35 cellular contexts compared by ENCODE assay signal in genomic region chrX:16930392-16930791, GRCh38. TPM values are rescaled to one million over a fixed set of nuclear protein-coding genes. Genes with fewer than 3 reads are reported as not detected.
DNase-seq lines count a peak whose midpoint lies in the region; ATAC-seq, FAIRE-seq and TF ChIP-seq lines count a peak whose summit lies in the region.
"Had no signal": no experiment of that assay in that cellular context is flagged by ENCODE, and none has a peak within 500 bp of the region (broad histone marks: within the 10 kb centered on the region; RNA-seq: fewer than 3 reads in every experiment).

No MANE protein-coding gene starts in this region.

- H3K79me2 ChIP-seq in KMS-11 (ENCODE audit: insufficient read depth, low read depth) = no peaks in the 10 kb centered on the region

- H2AFZ ChIP-seq in KMS-11 (ENCODE audit: low read depth) = peak overlapping the region; percentile 52; the same call in 1 of the 2 replicates

- TF ChIP-seq EP300 in A549 (IDR thresholded peaks at IDR 0.05) = no peak

- no peak overlapping the region for H3K4me2 ChIP-seq in A549
- no peak overlapping the region for H3K4me2 ChIP-seq in KMS-11

- H4K20me1 ChIP-seq in KMS-11 (ENCODE audit: insufficient read depth) = no peaks in the 10 kb centered on the region

- no peak overlapping the region for H3K4me3 ChIP-seq in A549
- H3K4me3 ChIP-seq in KMS-11 (IDR thresholded peaks at IDR 0.05; ENCODE audit: insufficient read depth, low read depth, low read length) = no peak overlapping the region
- H3K4me3 ChIP-seq in cardiac fibroblast (replicated peaks in 1 of 2; ENCODE audit: low read depth in 2 of 2, low read length in 2 of 2) = no peak overlapping the region
- H3K4me3 ChIP-seq: esophagus muscularis mucosa, gastrocnemius medialis, pancreas, SJSA1, stomach, thyroid gland had no signal

- H3K27me3 ChIP-seq in KMS-11 (ENCODE audit: insufficient read depth, low read depth) = no peaks in the 10 kb centered on the region
- H3K27me3 ChIP-seq: esophagus muscularis mucosa, SJSA1, stomach, thyroid gland had no signal

- TF ChIP-seq RAD21 in A549 (conservative IDR thresholded peaks at IDR 0.05 in 1 of 2, IDR thresholded peaks at IDR 0.05 in 1 of 2) = no peak

- no peaks in the 10 kb centered on the region for H3K9me3 ChIP-seq in A549
- H3K9me3 ChIP-seq: esophagus muscularis mucosa, gastrocnemius medialis, pancreas, SJSA1, stomach, thyroid gland had no signal

- WGBS in A549 (ENCODE audit: missing lambda C conversion rate) = 85% methylated on average over 6 of the region's 6 CpGs

- no peak for TF ChIP-seq CTCF in A549 (IDR thresholded peaks at IDR 0.05)
- no peak for TF ChIP-seq CTCF in KMS-11 (conservative IDR thresholded peaks at IDR 0.05; ENCODE audit: low read depth, low read length)
- TF ChIP-seq CTCF in cardiac fibroblast (IDR thresholded peaks at IDR 0.05; ENCODE audit: low read depth, low read length) = no peak

- no peaks in the 10 kb centered on the region for H3K36me3 ChIP-seq in KMS-11 (ENCODE audit: insufficient read depth)
- H3K36me3 ChIP-seq: esophagus muscularis mucosa, pancreas, SJSA1, stomach, thyroid gland had no signal

- H3K27ac ChIP-seq in A549 (no peak overlapping the region), KMS-11 (no peak overlapping the region)
- H3K27ac ChIP-seq: esophagus muscularis mucosa, gastrocnemius medialis, pancreas, SJSA1, stomach, thyroid gland had no signal

- H3K4me1 ChIP-seq in A549 = no peaks in the 10 kb centered on the region
- H3K4me1 ChIP-seq in KMS-11 (ENCODE audit: low read depth, poor library complexity, severe bottlenecking) = peaks cover 19% of the 10 kb centered on the region
- H3K4me1 ChIP-seq: esophagus muscularis mucosa, gastrocnemius medialis, pancreas, SJSA1, stomach, thyroid gland had no signal

- no peak for TF ChIP-seq POLR2A in A549 (IDR thresholded peaks at IDR 0.05; ENCODE audit: low read length)

- CTCF ChIA-PET in A549 (lab: Yijun Ruan, JAX) = interaction anchor here (1.6 kb wide), 1 partner anchor 116 kb away, joined by 4 read pairs; no protein-coding TSS in a partner anchor

- H3K9ac ChIP-seq in KMS-11 = no peak overlapping the region

- FAIRE-seq in A549 (lab: Jason Lieb, UNC) = peak; percentile 88
- FAIRE-seq: G401.6, GM19239, islet of Langerhans, TTC549 had no signal

- no peak for ATAC-seq in A549
- ATAC-seq in HG03442 (IDR thresholded peaks at IDR 0.05; ENCODE audit: unreplicated experiment) = no peak
- ATAC-seq: activated CD8-positive, alpha-beta T cell treated with anti-CD3 and anti-CD28 coated beads for 36 hours; activated naive CD4-positive, alpha-beta T cell treated with anti-CD3 and anti-CD28 coated beads, Interleukin-2, amount 50 U/mL, for 72 hours; activated T-helper 17 cell treated with anti-CD3 and anti-CD28 coated beads, Interleukin-2, amount 50 U/mL, for 72 hours; gastrocnemius medialis; HCT116; left ventricle myocardium superior; natural killer cell; pancreas; T-cell had no signal

- DNase-seq in A549 (ENCODE audit: low read depth in 1 of 2, low spot score in 1 of 2) (no peak), cardiac fibroblast (ENCODE audit: low read depth in 2 of 2) (peak; percentile 38 to 71), left kidney (ENCODE audit: low read depth, low spot score) (peak; percentile 4), SW 1271 (lab: John Stamatoyannopoulos, UW) (no peak), activated gamma-delta T cell treated with Interleukin-2 at 50 U/mL for 16 hours (no peak), NCI-H1092 (lab: John Stamatoyannopoulos, UW) (no peak)
- DNase-seq: activated CD4-positive, CD25-positive, alpha-beta regulatory T cell treated with anti-CD3 and anti-CD28 coated beads, Interleukin-2, amount 50 U/mL, for 72 hours; activated CD8-positive, alpha-beta T cell treated with anti-CD3 and anti-CD28 coated beads for 36 hours; aorta; DMS53; gastrocnemius medialis; hypothalamus; Karpas-422; left ventricle myocardium superior; natural killer cell; NCI-H187; NCI-H2171 treated with DMSO at 0.1 percent for 48 hours; NCI-H774; pancreas; retina; stimulated activated CD4-positive, alpha-beta T cell treated with anti-CD3 and anti-CD28 coated beads, Interleukin-2, amount 100 ng/mL, for 24 hours; stomach; T-cell; thyroid gland had no signal

- POLR2A ChIA-PET in A549 (lab: Yijun Ruan, JAX) = no interaction called here

TF ChIP-seq in A549, 52 proteins besides CTCF, POLR2A, EP300 and RAD21:
- no peak for TF ChIP-seq MAZ (IDR thresholded peaks at IDR 0.05; ENCODE audit: borderline replicate concordance, low read depth, low read length)
- TF ChIP-seq ZSCAN20 (CRISPR knock-in tag; IDR thresholded peaks at IDR 0.05) = no peak
- TF ChIP-seq FOSB (CRISPR knock-in tag; IDR thresholded peaks at IDR 0.05) = no peak
- TF ChIP-seq CEBPB (IDR thresholded peaks at IDR 0.05) = no peak
- TF ChIP-seq HMGXB4 (CRISPR knock-in tag; IDR thresholded peaks at IDR 0.05; ENCODE audit: borderline replicate concordance) = no peak
- TF ChIP-seq REST (IDR thresholded peaks at IDR 0.05) = no peak
- no peak for TF ChIP-seq E2F6 (IDR thresholded peaks at IDR 0.05; ENCODE audit: borderline replicate concordance, low read depth)
TF ChIP-seq in A549: peak in this region for 0.

RNA-seq across cellular contexts. Expression of gene REPS2, which starts 16.1 kb away (rescaled TPM):
- 0.45 and 0.76 TPM in 2 replicates for polyA plus RNA-seq in A549 (2011; rRNA removed)
- polyA plus RNA-seq in A549 (2012; cell fraction: cytosol; rRNA removed) = 0.09 and 0.13 TPM in 2 replicates
- 0.01 and 0.02 TPM in 2 replicates for polyA plus RNA-seq in A549 (2012; cell fraction: nucleus; rRNA removed)
- 0.13 to 0.26 TPM (median 0.17 TPM) in 3 replicates for polyA plus RNA-seq in A549 (2017; fragmentation: RNase III; extraction: RNeasy Plus Mini Kit Qiagen cat#74134 plus additional on column Dnase treatment)
- polyA minus RNA-seq in A549 (2011; rRNA and poly(A)+ RNA removed) = 1.2 and 1.9 TPM in 2 replicates

Comparison
In these comparisons a context has a peak if more than half of its experiments do, and no peak if none do; other contexts are left out.
1. DNase-seq: peak in cardiac fibroblast (2 of 2) and left kidney (single experiment); none in A549 (0 of 2), SW 1271 (0 of 2), activated gamma-delta T cell treated with Interleukin-2 at 50 U/mL for 16 hours (single experiment) and NCI-H1092 (single experiment).